In genomic region chr13:51646041-51646670, GRCh38 we compare ENCODE assay signal across 13 cellular contexts.
DNase-seq lines count a peak whose midpoint lies in the region; ATAC-seq and TF ChIP-seq lines count a peak whose summit lies in the region.
"Had no signal": no experiment of that assay in that cellular context is flagged by ENCODE, and none has a peak within 500 bp of the region (broad histone marks: within the 10 kb centered on the region; RNA-seq: fewer than 3 reads in every experiment).

No MANE protein-coding gene starts in this region.

- H3K9me3 Mint-ChIP-seq in CD14-positive monocyte (no peaks in the 10 kb centered on the region), neural crest cell (no peaks in the 10 kb centered on the region)
- no peaks in the 10 kb centered on the region for H3K9me3 Mint-ChIP-seq in central memory CD8-positive, alpha-beta T cell

- CTCF ChIA-PET in PC-9 (lab: Charles Lee) = no interaction called here

- H3F3A ChIP-seq in PC-9 (ENCODE audit: insufficient read depth, low read depth) = peaks cover 39% of the 10 kb centered on the region

- POLR2A ChIA-PET in PC-9 (lab: Charles Lee; ENCODE audit: unreplicated experiment) = no interaction called here

- H3K4me3 ChIP-seq in PC-9 = no peak overlapping the region
- H3K4me3 ChIP-seq: prostate gland had no signal

- H3K27me3 ChIP-seq in PC-9 (ENCODE audit: insufficient read depth, low read depth) = no peaks in the 10 kb centered on the region

- no peaks in the 10 kb centered on the region for H3K27me3 Mint-ChIP-seq in CD14-positive monocyte (ENCODE audit: low read depth in 3 of 3)
- H3K27me3 Mint-ChIP-seq in central memory CD8-positive, alpha-beta T cell = no peaks in the 10 kb centered on the region
- no peaks in the 10 kb centered on the region for H3K27me3 Mint-ChIP-seq in neural crest cell (ENCODE audit: low read depth)

- H2AFZ ChIP-seq in PC-9 = no peak overlapping the region

- ATAC-seq in central memory CD8-positive, alpha-beta T cell (replicated peaks; ENCODE audit: extremely low read depth, poor library complexity, severe bottlenecking) = no peak
- ATAC-seq in HG02885 (IDR thresholded peaks at IDR 0.05; ENCODE audit: poor library complexity, unreplicated experiment) (no peak), HG03097 (IDR thresholded peaks at IDR 0.05; ENCODE audit: low FRiP score, unreplicated experiment) (no peak)

- no peaks in the 10 kb centered on the region for H3K36me3 ChIP-seq in PC-9 (ENCODE audit: low read depth)
- H3K36me3 ChIP-seq: prostate gland had no signal

- H3K27ac ChIP-seq in PC-9 = peak overlapping the region; percentile 91
- H3K27ac ChIP-seq: prostate gland had no signal

- TF ChIP-seq CTCF in CD14-positive monocyte (IDR thresholded peaks at IDR 0.05) = no peak
- no peak for TF ChIP-seq CTCF in PC-9 (conservative IDR thresholded peaks at IDR 0.05)
- no peak for TF ChIP-seq CTCF in neural crest cell (conservative IDR thresholded peaks at IDR 0.05)

- DNase-seq in CD14-positive monocyte (ENCODE audit: low spot score) = no peak
- no peak for DNase-seq in PC-9
- no peak for DNase-seq in central memory CD8-positive, alpha-beta T cell (ENCODE audit: low spot score in 2 of 2)
- DNase-seq in neural crest cell (ENCODE audit: low read depth, low spot score) = no peak
- no peak for DNase-seq in AG08396 (ENCODE audit: low spot score)
- no peak for DNase-seq in erythroblast (lab: John Stamatoyannopoulos, UW)
- DNase-seq: activated gamma-delta T cell, DMS 273 treated with DMSO at 0.1 percent for 48 hours, kidney, NCI-H82 had no signal

- H3K4me1 Mint-ChIP-seq in CD14-positive monocyte = peaks cover 71% of the 10 kb centered on the region
- H3K4me1 Mint-ChIP-seq in central memory CD8-positive, alpha-beta T cell = peaks cover 47% of the 10 kb centered on the region
- peaks cover 49% of the 10 kb centered on the region for H3K4me1 Mint-ChIP-seq in neural crest cell

- H3K79me2 ChIP-seq in PC-9 (ENCODE audit: low read depth) = peaks cover 24% of the 10 kb centered on the region

- H4K20me1 ChIP-seq in PC-9 (ENCODE audit: insufficient read depth) = no peaks in the 10 kb centered on the region

- no peaks in the 10 kb centered on the region for H3K9me3 ChIP-seq in PC-9 (ENCODE audit: insufficient read depth, low read depth)
- H3K9me3 ChIP-seq: prostate gland had no signal

- no peaks in the 10 kb centered on the region for H3K9me2 ChIP-seq in PC-9 (ENCODE audit: insufficient read depth)

- peak overlapping the region; percentile 81 for H3K4me2 ChIP-seq in PC-9

- H3K4me1 ChIP-seq in PC-9 (replicated peaks; ENCODE audit: insufficient read depth) = peaks cover 47% of the 10 kb centered on the region
- H3K4me1 ChIP-seq: prostate gland had no signal

- H3K27ac Mint-ChIP-seq in CD14-positive monocyte (peak overlapping the region; percentile 97 to 100 (median 99)), neural crest cell (ENCODE audit: unreplicated experiment) (peak overlapping the region; percentile 15)
- H3K27ac Mint-ChIP-seq in central memory CD8-positive, alpha-beta T cell (ENCODE audit: low read depth) = peak overlapping the region; percentile 90

- no TSS peak for BruUV-seq in PC-9 (replicated peaks; lab: Mats Ljungman, UMichigan)

- H3K4me3 Mint-ChIP-seq in CD14-positive monocyte (peak overlapping the region in 1 of 2 donors; percentile 59), neural crest cell (peak overlapping the region; percentile 2)
- peak overlapping the region; percentile 30 for H3K4me3 Mint-ChIP-seq in central memory CD8-positive, alpha-beta T cell

- no peak for TF ChIP-seq POLR2A in erythroblast (IDR thresholded peaks at IDR 0.05; ENCODE audit: low read length)

- intact Hi-C loops in CD14-positive monocyte (cut with micrococcal nuclease) = no loop called here
- intact Hi-C loops in PC-9 (cut with micrococcal nuclease; ENCODE audit: unreplicated experiment) = no loop called here

- H3K36me3 Mint-ChIP-seq in CD14-positive monocyte (peaks cover 8 to 13% of the 10 kb centered on the region in 2 donors), neural crest cell (ENCODE audit: low read depth) (no peaks in the 10 kb centered on the region)
- peaks cover 5% of the 10 kb centered on the region for H3K36me3 Mint-ChIP-seq in central memory CD8-positive, alpha-beta T cell (ENCODE audit: insufficient read depth)

Comparison
In these comparisons a context has a peak if more than half of its experiments do, and no peak if none do; other contexts are left out.
1. H3K27ac Mint-ChIP-seq: peak in every context shown above with its lines; median percentile 99 in CD14-positive monocyte; 90 in central memory CD8-positive, alpha-beta T cell; 15 in neural crest cell.